ENCODE assay signal across 1 cellular context in genomic region chr6:97187951-97188350, GRCh38.
TF ChIP-seq lines count a peak whose summit lies in the region.

No MANE protein-coding gene starts in this region.

TF ChIP-seq in IMR-90, 13 proteins besides CTCF, POLR2A, EP300 and RAD21 (continued from another document):
- TF ChIP-seq RCOR1 (IDR thresholded peaks at IDR 0.05; ENCODE audit: insufficient replicate concordance, low read length) (no peak), MAFK (IDR thresholded peaks at IDR 0.05; ENCODE audit: low read depth, low read length) (no peak), MAZ (IDR thresholded peaks at IDR 0.05; ENCODE audit: borderline replicate concordance, low read depth, low read length) (no peak), SMC3 (IDR thresholded peaks at IDR 0.05; ENCODE audit: low read depth, low read length) (no peak)
